8 cellular contexts compared by ENCODE assay signal in genomic region chr19:45178262-45179062, GRCh38. TPM values are rescaled to one million over a fixed set of nuclear protein-coding genes. Genes with fewer than 3 reads are reported as not detected.
DNase-seq lines count a peak whose midpoint lies in the region; ATAC-seq and TF ChIP-seq lines count a peak whose summit lies in the region.

TSS of gene BLOC1S3 (plus strand) at chr19:45178784. CDS start at chr19:45179297, 513 bp downstream.

- DNase-seq in GM10248 (ENCODE audit: extremely low spot score) (peak; percentile 97), NCI-H1048 (lab: John Stamatoyannopoulos, UW) (peak; percentile 100), SK-N-SH (peak; percentile 97), globus pallidus (ENCODE audit: low spot score) (peak; percentile 100), nucleus accumbens (lab: John Stamatoyannopoulos, UW) (peak; percentile 95 to 100 (median 100))
- peak; percentile 100 for DNase-seq in activated naive CD4-positive, alpha-beta T cell treated with anti-CD3 and anti-CD28 coated beads, Interleukin-2, amount 50 U/mL, for 16 hours

- peak within 1 kb of the TSS; percentile 53 to 82 for H3K27ac ChIP-seq in SK-N-SH (ENCODE audit: low read depth in 2 of 2, low read length in 1 of 2)
- H3K27ac ChIP-seq in temporal lobe (ENCODE audit: low read depth, low read length): peak within 1 kb of the TSS; percentile 51

- H3K9me2 ChIP-seq in SK-N-SH: no peaks in the 10 kb centered on the region

- ATAC-seq in HG02571 (IDR thresholded peaks at IDR 0.05; ENCODE audit: unreplicated experiment): peak; percentile 83

- peaks cover 9% of the 10 kb centered on the region for H3F3A ChIP-seq in SK-N-SH (replicated peaks; ENCODE audit: insufficient read depth)

- TF ChIP-seq CTCF in GM10248 (IDR thresholded peaks at IDR 0.05; ENCODE audit: control extremely low read depth, extremely low read depth, low read depth, missing control alignments): peak; percentile 40
- TF ChIP-seq CTCF in SK-N-SH (IDR thresholded peaks at IDR 0.05): peak; percentile 37

- peaks cover 0 to 5% of the 10 kb centered on the region in 2 experiments for H3K36me3 ChIP-seq in SK-N-SH (replicated peaks in 1 of 2; ENCODE audit: control insufficient read depth in 1 of 2, insufficient read depth in 2 of 2, low read length in 1 of 2)

- TF ChIP-seq EP300 in SK-N-SH (IDR thresholded peaks at IDR 0.05; ENCODE audit: borderline replicate concordance in 1 of 2, low read depth in 1 of 2, low read length in 1 of 2): no peak

- H4K20me1 ChIP-seq in SK-N-SH (ENCODE audit: insufficient read depth): no peaks in the 10 kb centered on the region

- peak within 1 kb of the TSS; percentile 81 to 97 for H3K4me3 ChIP-seq in SK-N-SH (ENCODE audit: low read depth in 2 of 2, low read length in 1 of 2)

- CTCF ChIA-PET in GM10248 (lab: Yijun Ruan, JAX): interaction anchor here (0.8 to 2.7 kb wide), 15 partner anchors 9 to 118 kb away, joined by 3 to 15 read pairs (median 4); no protein-coding TSS in a partner anchor
- CTCF ChIA-PET in SK-N-SH (lab: Yijun Ruan, JAX): interaction anchor here (0.6 to 1.7 kb wide), 12 partner anchors 9 to 307 kb away, joined by 3 to 6 read pairs (median 4); partner anchors contain the start of gene EXOC3L2

- H3K4me1 ChIP-seq in SK-N-SH (ENCODE audit: control insufficient read depth in 1 of 2, insufficient read depth in 2 of 2, low read depth in 1 of 2, low read length in 1 of 2): peaks cover 0 to 13% of the 10 kb centered on the region in 2 experiments; a peak in 1 of 4 replicates

- H3K4me2 ChIP-seq in SK-N-SH: peak within 1 kb of the TSS; percentile 99

- no peaks in the 10 kb centered on the region for H3K27me3 ChIP-seq in SK-N-SH (ENCODE audit: insufficient read depth)

- no peak for TF ChIP-seq RAD21 in SK-N-SH (IDR thresholded peaks at IDR 0.05; ENCODE audit: low read length)

- peak within 1 kb of the TSS; percentile 87 for H3K9ac ChIP-seq in SK-N-SH

- H2AFZ ChIP-seq in SK-N-SH (ENCODE audit: low read depth): peak within 1 kb of the TSS; percentile 79

- WGBS in SK-N-SH (ENCODE audit: low lambda C conversion rate): 2% methylated on average over 32 of the region's 50 CpGs

- POLR2A ChIA-PET in GM10248 (lab: Yijun Ruan, JAX): interaction anchor here (0.6 to 1.0 kb wide), 4 partner anchors 14 to 290 kb away, joined by 3 to 4 read pairs (median 4); partner anchors contain the start of gene FOSB
- POLR2A ChIA-PET in SK-N-SH (lab: Yijun Ruan, JAX): interaction anchor here (1.0 to 1.8 kb wide), 3 partner anchors 86 to 106 kb away, joined by 3 to 7 read pairs (median 4); partner anchors contain the start of genes GEMIN7 and PPP1R37

- H3K79me2 ChIP-seq in SK-N-SH (ENCODE audit: insufficient read depth): peaks cover 29% of the 10 kb centered on the region

- no peaks in the 10 kb centered on the region for H3K9me3 ChIP-seq in SK-N-SH

TF ChIP-seq in SK-N-SH, 30 proteins besides CTCF, POLR2A, EP300 and RAD21 (continues in another document):
- peak; percentile 98 for TF ChIP-seq MAX (IDR thresholded peaks at IDR 0.05; ENCODE audit: low read depth)
- no peak for TF ChIP-seq NFIC (IDR thresholded peaks at IDR 0.05; ENCODE audit: borderline replicate concordance)
- peak; percentile 62 for TF ChIP-seq USF2 (IDR thresholded peaks at IDR 0.05; ENCODE audit: borderline replicate concordance, low read depth, low read length)
- no peak for TF ChIP-seq REST (IDR thresholded peaks at IDR 0.05; ENCODE audit: low read depth, low read length)
- TF ChIP-seq RCOR1 (IDR thresholded peaks at IDR 0.05; ENCODE audit: low read length): no peak
- TF ChIP-seq NRF1 (IDR thresholded peaks at IDR 0.05; ENCODE audit: low read depth, low read length): peak; percentile 70
- no peak for TF ChIP-seq GATA2 (CRISPR knock-in tag; IDR thresholded peaks at IDR 0.05)
- TF ChIP-seq IRF3 (IDR thresholded peaks at IDR 0.05; ENCODE audit: low read depth, low read length): peak; percentile 66
- TF ChIP-seq ELF1 (IDR thresholded peaks at IDR 0.05): peak; percentile 96
- peak; percentile 100 for TF ChIP-seq RFX5 (IDR thresholded peaks at IDR 0.05; ENCODE audit: low read length)
- no peak; the same call in 1 of the 2 replicates for TF ChIP-seq GABPA (IDR thresholded peaks at IDR 0.05; ENCODE audit: low read depth)
- TF ChIP-seq MEF2A (IDR thresholded peaks at IDR 0.05; ENCODE audit: borderline replicate concordance, low read depth): no peak
- TF ChIP-seq YY1 (IDR thresholded peaks at IDR 0.05; ENCODE audit: low read depth): 0 out of 2 replicates have a peak, but pooled peaks have one; percentile 9
- peak; percentile 44; the same call in 1 of the 2 replicates for TF ChIP-seq POLR2AphosphoS5 (IDR thresholded peaks at IDR 0.05; ENCODE audit: low read depth, low read length)
- TF ChIP-seq CHD2 (IDR thresholded peaks at IDR 0.05; ENCODE audit: low read length, partially characterized antibody): peak; percentile 39
- no peak for TF ChIP-seq ZBTB33 (IDR thresholded peaks at IDR 0.05; ENCODE audit: borderline replicate concordance, low read depth)
- no peak for TF ChIP-seq TAF1 (IDR thresholded peaks at IDR 0.05; ENCODE audit: borderline replicate concordance, low read depth, low read length)
- TF ChIP-seq RXRA (IDR thresholded peaks at IDR 0.05; ENCODE audit: borderline replicate concordance, low read depth): no peak
- no peak for TF ChIP-seq SMC3 (IDR thresholded peaks at IDR 0.05; ENCODE audit: low read depth, low read length)
- no peak for TF ChIP-seq FOXJ3 (CRISPR knock-in tag; IDR thresholded peaks at IDR 0.05)
- no peak for TF ChIP-seq EZH2phosphoT487 (IDR thresholded peaks at IDR 0.05; ENCODE audit: borderline replicate concordance, low read depth)
- no peak for TF ChIP-seq FOSL2 (IDR thresholded peaks at IDR 0.05; ENCODE audit: borderline replicate concordance, low read depth)
- TF ChIP-seq JUND (IDR thresholded peaks at IDR 0.05): no peak

RNA-seq across cellular contexts. Expression of gene BLOC1S3, which starts in this region (rescaled TPM):
- polyA plus RNA-seq in SK-N-SH (2012; rRNA removed): 3.0 and 3.7 TPM in 2 replicates
- polyA plus RNA-seq in SK-N-SH (2012; cell fraction: cytosol; rRNA removed): 1.9 and 2.2 TPM in 2 replicates
- polyA plus RNA-seq in SK-N-SH (2012; cell fraction: nucleus; rRNA removed): 3.5 and 5.6 TPM in 2 replicates
- total RNA-seq in temporal lobe: 3.4 TPM

Comparison
In these comparisons a context has a peak if more than half of its experiments do, and no peak if none do; other contexts are left out.
1. Peak in every context shown above with its lines: DNase-seq, ATAC-seq, H3K4me3 ChIP-seq and H3K27ac ChIP-seq.